ENCODE assay signal across 8 cellular contexts in the genomic region with DNA sequence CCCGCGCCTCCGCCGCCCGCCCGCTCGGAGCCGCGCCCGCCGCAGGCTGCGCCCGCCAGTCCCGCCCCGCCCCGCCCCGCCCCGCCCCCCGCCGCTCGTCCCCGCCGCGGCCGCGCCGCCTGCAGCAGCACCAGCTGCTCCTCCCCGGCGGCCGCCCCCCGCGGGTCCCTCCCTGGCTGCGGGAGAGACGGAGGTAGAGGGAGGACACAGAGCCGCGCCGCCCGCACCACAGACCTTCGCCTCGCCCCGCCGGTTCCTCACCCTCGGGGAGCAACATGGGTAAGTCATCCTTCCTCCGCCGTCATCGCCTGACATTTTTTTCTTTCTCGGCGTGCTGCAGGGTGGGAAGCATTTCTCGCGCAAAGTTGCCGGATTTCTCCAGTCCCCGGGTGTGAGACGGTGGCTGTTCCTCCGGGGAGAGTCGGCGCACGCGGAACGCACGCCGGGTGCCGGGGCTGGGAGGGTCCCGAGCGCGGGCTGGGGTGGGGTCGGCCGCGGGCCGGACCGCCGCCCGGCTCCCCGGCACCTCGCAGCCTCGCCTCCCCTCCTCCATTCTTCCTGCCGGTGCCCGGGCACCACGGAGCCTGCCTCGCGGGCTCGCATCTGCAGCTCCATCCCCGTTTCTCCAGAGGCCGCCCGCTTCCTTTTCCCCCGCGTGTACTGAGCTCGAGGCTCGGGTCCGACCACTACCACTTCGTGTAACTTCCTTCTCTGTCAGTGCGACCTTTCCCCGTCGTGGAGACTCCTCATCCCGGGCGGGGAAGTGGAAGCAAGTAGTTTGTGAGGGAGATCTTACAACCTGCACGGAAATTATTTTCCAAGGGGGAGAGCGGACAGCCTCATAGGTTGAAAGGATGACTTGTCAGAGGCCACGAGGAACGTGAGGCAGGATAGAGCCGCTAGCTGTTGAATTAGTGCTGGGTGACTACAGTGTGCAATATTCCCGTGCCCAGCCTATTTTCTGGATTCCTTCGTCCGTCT.
A peak's percentile ranks its signal among the peaks of the same experiment; 100 is the strongest.
DNase-seq lines count a peak whose midpoint lies in the region; ATAC-seq and TF ChIP-seq lines count a peak whose summit lies in the region.

A gene with protein sequence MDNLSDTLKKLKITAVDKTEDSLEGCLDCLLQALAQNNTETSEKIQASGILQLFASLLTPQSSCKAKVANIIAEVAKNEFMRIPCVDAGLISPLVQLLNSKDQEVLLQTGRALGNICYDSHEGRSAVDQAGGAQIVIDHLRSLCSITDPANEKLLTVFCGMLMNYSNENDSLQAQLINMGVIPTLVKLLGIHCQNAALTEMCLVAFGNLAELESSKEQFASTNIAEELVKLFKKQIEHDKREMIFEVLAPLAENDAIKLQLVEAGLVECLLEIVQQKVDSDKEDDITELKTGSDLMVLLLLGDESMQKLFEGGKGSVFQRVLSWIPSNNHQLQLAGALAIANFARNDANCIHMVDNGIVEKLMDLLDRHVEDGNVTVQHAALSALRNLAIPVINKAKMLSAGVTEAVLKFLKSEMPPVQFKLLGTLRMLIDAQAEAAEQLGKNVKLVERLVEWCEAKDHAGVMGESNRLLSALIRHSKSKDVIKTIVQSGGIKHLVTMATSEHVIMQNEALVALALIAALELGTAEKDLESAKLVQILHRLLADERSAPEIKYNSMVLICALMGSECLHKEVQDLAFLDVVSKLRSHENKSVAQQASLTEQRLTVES (plus strand): TSS at position 94 of the 981 bp plus-strand sequence. CDS start 182 bp downstream, at position 276.

- ATAC-seq in HG02623 (IDR thresholded peaks at IDR 0.05; ENCODE audit: unreplicated experiment) (peak; percentile 5), GM18861 (IDR thresholded peaks at IDR 0.05; ENCODE audit: unreplicated experiment) (no peak)

- H3K9me3 ChIP-seq in WERI-Rb-1 (ENCODE audit: severe bottlenecking), result no peaks in the 10 kb centered on the region

- no peak for TF ChIP-seq CTCF in WERI-Rb-1 (IDR thresholded peaks at IDR 0.05; ENCODE audit: low read depth, low read length)
- no peak for TF ChIP-seq CTCF in coronary artery (IDR thresholded peaks at IDR 0.05)

- peak within 1 kb of the TSS; percentile 97 for H3K27ac ChIP-seq in WERI-Rb-1
- H3K27ac ChIP-seq in coronary artery, result peak within 1 kb of the TSS; percentile 90 to 93
- peak within 1 kb of the TSS; percentile 96 for H3K27ac ChIP-seq in layer of hippocampus (ENCODE audit: low read depth, low read length)

- H3K27me3 ChIP-seq in WERI-Rb-1 (ENCODE audit: insufficient read depth, low read depth, severe bottlenecking), result no peaks in the 10 kb centered on the region
- no peaks in the 10 kb centered on the region for H3K27me3 ChIP-seq in layer of hippocampus (ENCODE audit: control insufficient read depth, insufficient read depth, low read length)

- H3K36me3 ChIP-seq in WERI-Rb-1, result peaks cover 12% of the 10 kb centered on the region

- DNase-seq in NCI-H1417 (lab: John Stamatoyannopoulos, UW), result peak; percentile 13 to 94 (median 89)
- DNase-seq in WERI-Rb-1, result peak; percentile 54
- DNase-seq in coronary artery (ENCODE audit: low spot score), result peak; percentile 79
- DNase-seq in stimulated activated CD4-positive, alpha-beta T cell treated with anti-CD3 and anti-CD28 coated beads, Interleukin-1b, Interleukin-23, amount 100 ng/mL, for 48 hours, result peak; percentile 72

- peak within 1 kb of the TSS; percentile 69 for H3K4me3 ChIP-seq in WERI-Rb-1 (ENCODE audit: low read depth, low read length)
- peak within 1 kb of the TSS; percentile 81 for H3K4me3 ChIP-seq in coronary artery

- TF ChIP-seq POLR2A in GM15510 (IDR thresholded peaks at IDR 0.05; ENCODE audit: borderline replicate concordance, extremely low read depth, insufficient read length), result peak; percentile 51
